In genomic region chr17:68540981-68541380, GRCh38 we compare ENCODE assay signal across 24 cellular contexts.
"Had no signal": no experiment of that assay in that cellular context is flagged by ENCODE, and none has a peak within 500 bp of the region (broad histone marks: within the 10 kb centered on the region; RNA-seq: fewer than 3 reads in every experiment).

No MANE protein-coding gene starts in this region.

- DNase-seq: activated CD4-positive, alpha-beta memory T cell treated with anti-CD3 and anti-CD28 coated beads, Interleukin-2, amount 10 ng/mL, durations not matched to agents 7 days and 5 days; activated CD4-positive, alpha-beta T cell treated with anti-CD3 and anti-CD28 coated beads, Interleukin-2, amount 10 ng/mL, durations not matched to agents 24 days and 14 days; activated effector memory CD4-positive, alpha-beta T cell treated with Interleukin-2 at 50 U/mL for 16 hours; activated naive CD4-positive, alpha-beta T cell treated with anti-CD3 and anti-CD28 coated beads for 36 hours; activated naive CD8-positive, alpha-beta T cell treated with anti-CD3 and anti-CD28 coated beads, Interleukin-2, amount 10 ng/mL, durations not matched to agents 7 days and 5 days; activated T-cell treated with anti-CD3 and anti-CD28 coated beads, Interleukin-2, amount 50 U/mL, for 72 hours; amniotic stem cell; erythroblast; foreskin keratinocyte; immature natural killer cell; mesendoderm; mucosa of descending colon; nephron progenitor cell; nucleus accumbens; spleen; stimulated activated CD4-positive, alpha-beta T cell treated with anti-CD3 and anti-CD28 coated beads, Interleukin-4, amount 100 ng/mL, for 1 hour; stimulated activated naive CD4-positive, alpha-beta T cell treated with Interleukin-2 at 50 U/mL for 16 hours; substantia nigra; tibial artery had no signal

- H3K27ac Mint-ChIP-seq: activated CD4-positive, alpha-beta memory T cell treated with anti-CD3 and anti-CD28 coated beads, Interleukin-2, amount 10 ng/mL, durations not matched to agents 7 days and 5 days; activated CD4-positive, alpha-beta T cell treated with anti-CD3 and anti-CD28 coated beads, Interleukin-2, amount 10 ng/mL, durations not matched to agents 24 days and 14 days; activated naive CD4-positive, alpha-beta T cell treated with anti-CD3 and anti-CD28 coated beads for 36 hours; activated naive CD8-positive, alpha-beta T cell treated with anti-CD3 and anti-CD28 coated beads, Interleukin-2, amount 10 ng/mL, durations not matched to agents 7 days and 5 days; activated T-cell treated with anti-CD3 and anti-CD28 coated beads, Interleukin-2, amount 50 U/mL, for 72 hours; T-helper 2 cell treated with Interferon-gamma antibody and Interleukin-4, amounts not matched to agents 5 μg/mL and 100 μg/mL, for 36 hours had no signal

- H3K4me1 Mint-ChIP-seq: activated CD4-positive, alpha-beta memory T cell treated with anti-CD3 and anti-CD28 coated beads, Interleukin-2, amount 10 ng/mL, durations not matched to agents 7 days and 5 days; activated CD4-positive, alpha-beta T cell treated with anti-CD3 and anti-CD28 coated beads, Interleukin-2, amount 10 ng/mL, durations not matched to agents 24 days and 14 days; nephron progenitor cell had no signal

- H3K27me3 Mint-ChIP-seq: activated CD4-positive, alpha-beta memory T cell treated with anti-CD3 and anti-CD28 coated beads, Interleukin-2, amount 10 ng/mL, durations not matched to agents 7 days and 5 days; activated CD4-positive, alpha-beta T cell treated with anti-CD3 and anti-CD28 coated beads, Interleukin-2, amount 10 ng/mL, durations not matched to agents 24 days and 14 days; activated naive CD8-positive, alpha-beta T cell treated with anti-CD3 and anti-CD28 coated beads, Interleukin-2, amount 10 ng/mL, durations not matched to agents 7 days and 5 days had no signal

- H3K4me3 Mint-ChIP-seq: activated CD4-positive, alpha-beta memory T cell treated with anti-CD3 and anti-CD28 coated beads, Interleukin-2, amount 10 ng/mL, durations not matched to agents 7 days and 5 days; activated CD4-positive, alpha-beta T cell treated with anti-CD3 and anti-CD28 coated beads, Interleukin-2, amount 10 ng/mL, durations not matched to agents 24 days and 14 days; activated naive CD4-positive, alpha-beta T cell treated with anti-CD3 and anti-CD28 coated beads for 36 hours; activated naive CD8-positive, alpha-beta T cell treated with anti-CD3 and anti-CD28 coated beads, Interleukin-2, amount 10 ng/mL, durations not matched to agents 7 days and 5 days; activated T-cell treated with anti-CD3 and anti-CD28 coated beads, Interleukin-2, amount 50 U/mL, for 72 hours; immature natural killer cell; nephron progenitor cell; T-helper 2 cell treated with Interferon-gamma antibody and Interleukin-4, amounts not matched to agents 5 μg/mL and 100 μg/mL, for 36 hours had no signal

- H3K27ac ChIP-seq: foreskin keratinocyte, hepatocyte, parathyroid adenoma, tibial artery, VCaP had no signal

- H3K9ac ChIP-seq: parathyroid adenoma had no signal

- H3K4me3 ChIP-seq: hepatocyte, mucosa of descending colon, spleen, tibial artery had no signal

- H2AFZ ChIP-seq: hepatocyte, parathyroid adenoma had no signal

- H3K9me3 ChIP-seq: mucosa of descending colon, spleen, tibial artery had no signal

- ATAC-seq: activated CD4-positive, CD25-positive, alpha-beta regulatory T cell treated with anti-CD3 and anti-CD28 coated beads, Interleukin-2, amount 50 U/mL, for 24 hours; activated T-cell treated with anti-CD3 and anti-CD28 coated beads, Interleukin-2, amount 50 U/mL, for 72 hours; foreskin keratinocyte had no signal

- H3K9me3 Mint-ChIP-seq: activated CD4-positive, alpha-beta memory T cell treated with anti-CD3 and anti-CD28 coated beads, Interleukin-2, amount 10 ng/mL, durations not matched to agents 7 days and 5 days; activated CD4-positive, alpha-beta T cell treated with anti-CD3 and anti-CD28 coated beads, Interleukin-2, amount 10 ng/mL, durations not matched to agents 24 days and 14 days; activated naive CD4-positive, alpha-beta T cell treated with anti-CD3 and anti-CD28 coated beads for 36 hours; activated naive CD8-positive, alpha-beta T cell treated with anti-CD3 and anti-CD28 coated beads, Interleukin-2, amount 10 ng/mL, durations not matched to agents 7 days and 5 days; activated T-cell treated with anti-CD3 and anti-CD28 coated beads, Interleukin-2, amount 50 U/mL, for 72 hours; immature natural killer cell; nephron progenitor cell; T-helper 2 cell treated with Interferon-gamma antibody and Interleukin-4, amounts not matched to agents 5 μg/mL and 100 μg/mL, for 36 hours had no signal

- H3K4me1 ChIP-seq: foreskin keratinocyte, parathyroid adenoma, tibial artery had no signal

- H3K79me2 ChIP-seq: hepatocyte, parathyroid adenoma had no signal

- H3K4me2 ChIP-seq: hepatocyte had no signal

- H3K27me3 ChIP-seq: foreskin keratinocyte, hepatocyte, spleen, tibial artery had no signal
